16 cellular contexts compared by ENCODE assay signal in the genomic region with DNA sequence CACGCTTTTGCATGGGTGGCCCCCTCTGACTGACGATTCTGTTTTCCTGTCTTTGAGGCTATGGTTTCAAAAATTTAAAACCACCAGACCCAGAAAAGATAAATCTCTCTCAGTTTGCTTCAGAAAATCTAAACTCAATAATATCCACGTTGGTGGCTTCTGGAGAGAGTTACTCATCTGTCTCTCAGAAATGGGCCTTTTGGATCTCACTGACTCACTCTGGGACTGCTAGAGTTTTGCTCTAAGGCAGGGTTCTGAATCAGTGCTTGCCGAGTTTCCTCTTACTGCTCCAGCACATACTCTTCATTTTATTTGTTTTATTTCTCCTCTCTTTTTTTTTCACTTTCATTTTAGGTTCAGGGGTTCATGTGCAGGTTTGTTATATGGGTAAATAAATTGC.
A peak's percentile ranks its signal among the peaks of the same experiment; 100 is the strongest.
DNase-seq lines count a peak whose midpoint lies in the region; TF ChIP-seq lines count a peak whose summit lies in the region.
"Had no signal": no experiment of that assay in that cellular context is flagged by ENCODE, and none has a peak within 500 bp of the region (broad histone marks: within the 10 kb centered on the region; RNA-seq: fewer than 3 reads in every experiment).

No MANE protein-coding gene starts in this region.

- H3K9me2 ChIP-seq in hepatocyte (replicated peaks; ENCODE audit: insufficient read depth), result no peaks in the 10 kb centered on the region

- H3K9me3 ChIP-seq in ascending aorta, result peaks cover 0 to 16% of the 10 kb centered on the region in 2 donors
- peaks cover 10% of the 10 kb centered on the region for H3K9me3 ChIP-seq in hepatocyte (ENCODE audit: low read depth)

- no peaks in the 10 kb centered on the region for H3K27me3 ChIP-seq in ascending aorta
- H3K27me3 ChIP-seq in hepatocyte, result no peaks in the 10 kb centered on the region
- H3K27me3 ChIP-seq: heart left ventricle had no signal

- peaks cover 0 to 3% of the 10 kb centered on the region in 2 donors for H3K4me1 ChIP-seq in ascending aorta
- no peaks in the 10 kb centered on the region for H3K4me1 ChIP-seq in hepatocyte (ENCODE audit: insufficient read depth)
- H3K4me1 ChIP-seq: Caco-2, heart left ventricle had no signal

- H3K4me3 ChIP-seq in ascending aorta (no peak overlapping the region), hepatocyte (no peak overlapping the region)
- H3K4me3 ChIP-seq: heart left ventricle, skin epidermis had no signal

- peak overlapping the region; percentile 10 for H2AFZ ChIP-seq in hepatocyte

- 57% methylated on average over 4 of the region's 4 CpGs for WGBS in hepatocyte (ENCODE audit: low lambda C conversion rate, missing lambda C conversion rate)

- no peak overlapping the region for H3K4me2 ChIP-seq in hepatocyte

- TF ChIP-seq CTCF in ascending aorta (IDR thresholded peaks at IDR 0.05), result no peak
- TF ChIP-seq CTCF in hepatocyte (IDR thresholded peaks at IDR 0.05; ENCODE audit: poor library complexity), result no peak

- H3K36me3 ChIP-seq in ascending aorta (no peaks in the 10 kb centered on the region), hepatocyte (replicated peaks; ENCODE audit: insufficient read depth, low read depth) (no peaks in the 10 kb centered on the region)
- H3K36me3 ChIP-seq: heart left ventricle had no signal

- H3K79me2 ChIP-seq in hepatocyte, result no peaks in the 10 kb centered on the region

- DNase-seq in HCEC 1CT (peak; percentile 73), ascending aorta (ENCODE audit: low spot score in 2 of 2) (no peak), hepatocyte (ENCODE audit: low spot score) (no peak), stromal cell of bone marrow (ENCODE audit: low read depth) (peak; percentile 89), COR-L47 (lab: John Stamatoyannopoulos, UW) (no peak), caudate nucleus (lab: John Stamatoyannopoulos, UW) (no peak), kidney tubule cell (ENCODE audit: low spot score) (no peak), NCI-H82 treated with DMSO at 0.1 percent for 48 hours (lab: John Stamatoyannopoulos, UW; ENCODE audit: unreplicated experiment) (no peak)
- DNase-seq: activated CD4-positive, alpha-beta T cell treated with anti-CD3 and anti-CD28 coated beads, Interleukin-2, amount 50 U/mL, for 4 hours; Caco-2; effector memory CD8-positive, alpha-beta T cell; heart left ventricle; NCI-H1105; NCI-H446; substantia nigra had no signal

- H3K27ac ChIP-seq in ascending aorta (peak overlapping the region; percentile 22 to 50), hepatocyte (peak overlapping the region; percentile 33), caudate nucleus (ENCODE audit: low read depth, low read length) (no peak overlapping the region)

- intact Hi-C loops in ascending aorta (cut with DNase I), result no loop called here

- no peaks in the 10 kb centered on the region for H4K20me1 ChIP-seq in hepatocyte (ENCODE audit: insufficient read depth, poor library complexity, severe bottlenecking)

Comparison
In these comparisons a context has a peak if more than half of its experiments do, and no peak if none do; other contexts are left out.
1. DNase-seq: peak in HCEC 1CT (single experiment) and stromal cell of bone marrow (single experiment); none in ascending aorta (0 of 2), hepatocyte (single experiment), COR-L47 (single experiment), caudate nucleus (0 of 61), kidney tubule cell (single experiment) and NCI-H82 treated with DMSO at 0.1 percent for 48 hours (single experiment).